1 cellular context compared by ENCODE assay signal in the genomic region with DNA sequence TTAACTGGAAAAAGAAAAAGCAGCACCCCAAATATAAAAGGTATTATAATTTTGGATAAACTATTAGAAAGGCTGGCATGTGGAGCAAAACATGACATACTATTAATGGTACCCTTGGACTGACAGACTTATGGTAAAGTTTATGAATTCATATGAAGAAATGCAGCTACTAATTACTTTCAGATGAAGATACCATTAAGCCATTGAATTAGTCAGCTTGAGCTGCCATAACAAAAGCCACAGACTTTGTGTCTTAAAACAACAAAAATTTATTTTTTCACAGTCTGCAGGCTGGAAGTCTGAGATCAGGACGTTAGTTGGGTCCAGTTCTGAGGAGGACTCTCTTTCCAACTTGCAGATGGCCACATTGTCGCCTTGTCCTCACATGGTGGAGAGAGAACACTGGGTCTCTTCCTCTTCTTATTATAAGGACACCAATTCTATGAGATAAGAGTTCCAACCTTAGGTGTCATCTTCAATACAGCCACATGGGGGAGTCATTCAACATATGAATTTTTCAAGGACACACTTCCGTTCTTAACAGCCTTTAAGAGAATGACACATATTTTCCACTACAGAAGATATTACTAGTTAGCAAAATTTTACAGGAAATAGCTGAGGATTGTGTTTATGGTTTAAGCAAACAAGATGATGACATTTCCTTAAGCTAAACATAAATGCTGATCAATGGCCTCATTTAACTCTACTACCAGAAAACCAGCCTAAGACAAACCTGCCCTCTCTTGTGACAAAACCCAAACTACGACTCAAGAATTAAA.
TF ChIP-seq lines count a peak whose summit lies in the region.

No MANE protein-coding gene starts in this region.

TF ChIP-seq in IMR-90, 13 proteins besides CTCF, POLR2A, EP300 and RAD21 (continued from another document):
- TF ChIP-seq RFX5 (IDR thresholded peaks at IDR 0.05; ENCODE audit: low read depth, low read length), result no peak
TF ChIP-seq in IMR-90: peak in this region for 3.
